Comparison of ENCODE assay signal across 25 cellular contexts in genomic region chr3:49650651-49651050, GRCh38.
"Had no signal": no experiment of that assay in that cellular context is flagged by ENCODE, and none has a peak within 500 bp of the region (broad histone marks: within the 10 kb centered on the region; RNA-seq: fewer than 3 reads in every experiment).

No MANE protein-coding gene starts in this region.

- H3K27ac ChIP-seq: pancreas, prostate gland, right lobe of liver, sigmoid colon, stomach, thoracic aorta, thyroid gland, tibial nerve, upper lobe of left lung, vagina had no signal

- H3K4me3 Mint-ChIP-seq: naive thymus-derived CD4-positive, alpha-beta T cell; natural killer cell; nephron; stimulated activated effector memory CD8-positive, alpha-beta T cell treated with anti-CD3 and anti-CD28 coated beads, Interleukin-12 subunit alpha, Interleukin-12 subunit beta, amount 100 ng/mL, for 72 hours; stimulated activated naive B cell treated with anti-CD40 and anti-IgM and Interleukin-4, amounts not matched to agents 10 μg/mL and 1 μg/mL and 100 μg/mL, for 72 hours; stimulated activated naive CD8-positive, alpha-beta T cell treated with anti-CD3 and anti-CD28 coated beads, Interleukin-15, Interleukin-2, amounts not matched to agents 100 ng/mL and 50 ng/mL, for 24 hours had no signal

- DNase-seq: naive thymus-derived CD4-positive, alpha-beta T cell; natural killer cell; occipital lobe; pancreas; right lobe of liver; sigmoid colon; small intestine; stimulated activated CD4-positive, alpha-beta T cell treated with anti-CD3 and anti-CD28 coated beads, Interleukin-15, amount 100 ng/mL, for 24 hours; stimulated activated CD4-positive, alpha-beta T cell treated with anti-CD3 and anti-CD28 coated beads, Interleukin-2, amount 100 ng/mL, for 24 hours; stimulated activated CD4-positive, alpha-beta T cell treated with anti-CD3 and anti-CD28 coated beads, Interleukin-2, amount 100 ng/mL, for 48 hours; stimulated activated CD4-positive, alpha-beta T cell treated with anti-CD3 and anti-CD28 coated beads, Interleukin-4, amount 100 ng/mL, for 24 hours; stimulated activated naive B cell treated with anti-CD40 and anti-IgM and Interleukin-4, amounts not matched to agents 10 μg/mL and 1 μg/mL and 100 μg/mL, for 72 hours; stimulated activated naive CD4-positive, alpha-beta T cell treated with Interleukin-2 at 50 U/mL for 16 hours; stomach; thyroid gland; trophoblast cell; upper lobe of left lung had no signal

- H3K4me1 ChIP-seq: prostate gland, sigmoid colon, tibial nerve, vagina had no signal

- H3K27me3 ChIP-seq: pancreas, right lobe of liver, sigmoid colon, stomach, thyroid gland, tibial nerve, upper lobe of left lung, vagina had no signal

- H3K4me1 Mint-ChIP-seq: natural killer cell; stimulated activated effector memory CD8-positive, alpha-beta T cell treated with anti-CD3 and anti-CD28 coated beads, Interleukin-12 subunit alpha, Interleukin-12 subunit beta, amount 100 ng/mL, for 72 hours had no signal

- H3K36me3 Mint-ChIP-seq: naive thymus-derived CD4-positive, alpha-beta T cell; natural killer cell; stimulated activated effector memory CD8-positive, alpha-beta T cell treated with anti-CD3 and anti-CD28 coated beads, Interleukin-12 subunit alpha, Interleukin-12 subunit beta, amount 100 ng/mL, for 72 hours; stimulated activated naive B cell treated with anti-CD40 and anti-IgM and Interleukin-4, amounts not matched to agents 10 μg/mL and 1 μg/mL and 100 μg/mL, for 72 hours had no signal

- H3K36me3 ChIP-seq: pancreas, prostate gland, right lobe of liver, sigmoid colon, stomach, thoracic aorta, thyroid gland, upper lobe of left lung, vagina had no signal

- H3K27ac Mint-ChIP-seq: stimulated activated naive B cell treated with anti-CD40 and anti-IgM and Interleukin-4, amounts not matched to agents 10 μg/mL and 1 μg/mL and 100 μg/mL, for 72 hours; stimulated activated naive CD8-positive, alpha-beta T cell treated with anti-CD3 and anti-CD28 coated beads, Interleukin-15, Interleukin-2, amounts not matched to agents 100 ng/mL and 50 ng/mL, for 24 hours had no signal

- H3K4me3 ChIP-seq: pancreas, prostate gland, right lobe of liver, sigmoid colon, stomach, thoracic aorta, thyroid gland, tibial nerve, upper lobe of left lung, vagina had no signal

- H3K9me3 ChIP-seq: pancreas, prostate gland, right lobe of liver, sigmoid colon, stomach, thoracic aorta, thyroid gland, tibial nerve, upper lobe of left lung, vagina had no signal

- ATAC-seq: naive thymus-derived CD4-positive, alpha-beta T cell; natural killer cell; pancreas; right cardiac atrium; right lobe of liver; stimulated activated effector memory CD8-positive, alpha-beta T cell treated with anti-CD3 and anti-CD28 coated beads, Interleukin-12 subunit alpha, Interleukin-12 subunit beta, amount 100 ng/mL, for 72 hours; stimulated activated naive B cell treated with anti-CD40 and anti-IgM and Interleukin-4, amounts not matched to agents 10 μg/mL and 1 μg/mL and 100 μg/mL, for 72 hours had no signal

- H3K27me3 Mint-ChIP-seq: naive thymus-derived CD4-positive, alpha-beta T cell; stimulated activated naive B cell treated with anti-CD40 and anti-IgM and Interleukin-4, amounts not matched to agents 10 μg/mL and 1 μg/mL and 100 μg/mL, for 72 hours; stimulated activated naive CD8-positive, alpha-beta T cell treated with anti-CD3 and anti-CD28 coated beads, Interleukin-15, Interleukin-2, amounts not matched to agents 100 ng/mL and 50 ng/mL, for 24 hours had no signal

- H3K9me3 Mint-ChIP-seq: natural killer cell; nephron; stimulated activated effector memory CD8-positive, alpha-beta T cell treated with anti-CD3 and anti-CD28 coated beads, Interleukin-12 subunit alpha, Interleukin-12 subunit beta, amount 100 ng/mL, for 72 hours; stimulated activated naive B cell treated with anti-CD40 and anti-IgM and Interleukin-4, amounts not matched to agents 10 μg/mL and 1 μg/mL and 100 μg/mL, for 72 hours; stimulated activated naive CD8-positive, alpha-beta T cell treated with anti-CD3 and anti-CD28 coated beads, Interleukin-15, Interleukin-2, amounts not matched to agents 100 ng/mL and 50 ng/mL, for 24 hours had no signal
